Comparison of ENCODE assay signal across 21 cellular contexts in genomic region chr9:86942352-86943222, GRCh38. TPM values are rescaled to one million over a fixed set of nuclear protein-coding genes. Genes with fewer than 3 reads are reported as not detected.
DNase-seq lines count a peak whose midpoint lies in the region; ATAC-seq and TF ChIP-seq lines count a peak whose summit lies in the region.
"Had no signal": no experiment of that assay in that cellular context is flagged by ENCODE, and none has a peak within 500 bp of the region (broad histone marks: within the 10 kb centered on the region; RNA-seq: fewer than 3 reads in every experiment).

No MANE protein-coding gene starts in this region.

- H3K4me3 Mint-ChIP-seq in osteocyte (ENCODE audit: unreplicated experiment) = peak overlapping the region; percentile 97
- H3K4me3 Mint-ChIP-seq: activated CD4-positive, alpha-beta T cell treated with anti-CD3 and anti-CD28 coated beads, Interleukin-2, amount 10 ng/mL, durations not matched to agents 24 days and 14 days; naive thymus-derived CD4-positive, alpha-beta T cell had no signal

- H3K9ac ChIP-seq in SK-N-MC (ENCODE audit: insufficient read length) (peak overlapping the region; percentile 99), iPS-15b (ENCODE audit: low read depth, low read length) (no peak overlapping the region)
- H3K9ac ChIP-seq: BLaER1 had no signal

- H3K9me3 ChIP-seq in SK-N-MC (ENCODE audit: low read depth, low read length) (no peaks in the 10 kb centered on the region), iPS-15b (ENCODE audit: control insufficient read depth, insufficient read depth, low read length) (no peaks in the 10 kb centered on the region)
- H3K9me3 ChIP-seq: BLaER1, lower lobe of right lung had no signal

- TF ChIP-seq CTCF in AG10803 (conservative IDR thresholded peaks at IDR 0.05; ENCODE audit: low read length) (no peak), osteocyte (IDR thresholded peaks at IDR 0.05) (no peak)

- peaks cover 20% of the 10 kb centered on the region for H3K36me3 Mint-ChIP-seq in osteocyte (ENCODE audit: unreplicated experiment)

- H3K27me3 ChIP-seq in iPS-15b (ENCODE audit: control insufficient read depth, insufficient read depth, low read length) = peaks cover 41% of the 10 kb centered on the region

- no peaks in the 10 kb centered on the region for H3K27me3 Mint-ChIP-seq in osteocyte (ENCODE audit: unreplicated experiment)

- peaks cover 25% of the 10 kb centered on the region for H3K4me1 Mint-ChIP-seq in osteocyte (ENCODE audit: unreplicated experiment)

- H3K36me3 ChIP-seq in SK-N-MC (ENCODE audit: insufficient read depth, low read length) = peaks cover 26% of the 10 kb centered on the region
- no peaks in the 10 kb centered on the region for H3K36me3 ChIP-seq in iPS-15b (ENCODE audit: control insufficient read depth, insufficient read depth, low read length)
- H3K36me3 ChIP-seq: BLaER1, lower lobe of right lung had no signal

- DNase-seq in AG10803 (ENCODE audit: low read depth) = no peak
- no peak for DNase-seq in SK-N-MC (ENCODE audit: low read depth, low spot score)
- DNase-seq in osteocyte (ENCODE audit: extremely low spot score, unreplicated experiment) = no peak
- no peak for DNase-seq in activated gamma-delta T cell (lab: John Stamatoyannopoulos, UW)
- no peak for DNase-seq in NCI-H2107 (lab: John Stamatoyannopoulos, UW)
- DNase-seq in GF-D8 (lab: John Stamatoyannopoulos, UW) = no peak
- DNase-seq: activated CD4-positive, alpha-beta T cell treated with anti-CD3 and anti-CD28 coated beads, Interleukin-2, amount 10 ng/mL, durations not matched to agents 24 days and 14 days; caudate nucleus; DMS 273 treated with DMSO at 0.1 percent for 48 hours; KG1; lower lobe of right lung; MV-4-11; naive thymus-derived CD4-positive, alpha-beta T cell; NCI-H187 treated with DMSO at 0.1 percent for 48 hours; NK-92 treated with Interleukin-12 subunit alpha and Interleukin-12 subunit beta, amount 100 ng/mL, for 24 hours had no signal

- H3K27ac ChIP-seq in SK-N-MC = peak overlapping the region; percentile 98
- H3K27ac ChIP-seq: A549, BLaER1, epithelial cell of prostate, lower lobe of right lung had no signal

- H3K9me3 Mint-ChIP-seq in osteocyte (ENCODE audit: unreplicated experiment) = no peaks in the 10 kb centered on the region
- H3K9me3 Mint-ChIP-seq: activated CD4-positive, alpha-beta T cell treated with anti-CD3 and anti-CD28 coated beads, Interleukin-2, amount 10 ng/mL, durations not matched to agents 24 days and 14 days; activated T-helper 2 cell treated with anti-CD3 and anti-CD28 coated beads, Interferon-gamma antibody, Interleukin-2, Interleukin-4, amounts not matched to agents 10 μg/mL and 5 μg/mL and 100 μg/mL, durations not matched to agents 14 hours and 24 hours and 36 hours; naive thymus-derived CD4-positive, alpha-beta T cell had no signal

- peaks cover 38% of the 10 kb centered on the region for H3K4me1 ChIP-seq in iPS-15b (ENCODE audit: control insufficient read depth, insufficient read depth, low read length)

- peak overlapping the region; percentile 96 for H3K27ac Mint-ChIP-seq in osteocyte (ENCODE audit: unreplicated experiment)
- H3K27ac Mint-ChIP-seq: activated CD4-positive, alpha-beta T cell treated with anti-CD3 and anti-CD28 coated beads, Interleukin-2, amount 10 ng/mL, durations not matched to agents 24 days and 14 days; activated T-helper 2 cell treated with anti-CD3 and anti-CD28 coated beads, Interferon-gamma antibody, Interleukin-2, Interleukin-4, amounts not matched to agents 10 μg/mL and 5 μg/mL and 100 μg/mL, durations not matched to agents 14 hours and 24 hours and 36 hours; naive thymus-derived CD4-positive, alpha-beta T cell had no signal

- ATAC-seq in GM21717 (IDR thresholded peaks at IDR 0.05; ENCODE audit: unreplicated experiment) = no peak
- ATAC-seq: A549; naive thymus-derived CD4-positive, alpha-beta T cell had no signal

- H3K4me3 ChIP-seq in AG10803 (ENCODE audit: low read length) (peak overlapping the region; percentile 8; the same call in 1 of the 2 replicates), SK-N-MC (peak overlapping the region; percentile 99), iPS-15b (ENCODE audit: low read depth, low read length) (peak overlapping the region; percentile 23)
- H3K4me3 ChIP-seq: A549, BLaER1 had no signal

RNA-seq across cellular contexts. Expression of gene GAS1, which starts 4.7 kb away (rescaled TPM):
- 304 and 307 TPM in 2 replicates for total RNA-seq in osteocyte

Comparison
In these comparisons a context has a peak if more than half of its experiments do, and no peak if none do; other contexts are left out.
1. H3K4me3 ChIP-seq: peak in every context shown above with its lines; median percentile 99 in SK-N-MC; 23 in iPS-15b; 8 in AG10803.